18 cellular contexts compared by ENCODE assay signal in genomic region chr3:54196330-54196975, GRCh38.
"Had no signal": no experiment of that assay in that cellular context is flagged by ENCODE, and none has a peak within 500 bp of the region (broad histone marks: within the 10 kb centered on the region; RNA-seq: fewer than 3 reads in every experiment).

No MANE protein-coding gene starts in this region.

- H3K9me3 ChIP-seq: esophagus muscularis mucosa, gastroesophageal sphincter, heart left ventricle, left lung, lower lobe of right lung, mucosa of descending colon had no signal

- H3K27ac ChIP-seq: coronary artery, esophagus muscularis mucosa, foreskin keratinocyte, gastroesophageal sphincter, heart left ventricle, hepatocyte, left lung, lower lobe of right lung had no signal

- ATAC-seq: foreskin keratinocyte, gastroesophageal sphincter, heart left ventricle, left cardiac atrium, left lung, left ventricle myocardium superior, lower lobe of right lung, mucosa of descending colon had no signal

- H3K27me3 ChIP-seq: esophagus muscularis mucosa, foreskin keratinocyte, gastroesophageal sphincter, heart left ventricle, hepatocyte, left lung had no signal

- H2AFZ ChIP-seq: hepatocyte had no signal

- DNase-seq: dermis blood vessel endothelial cell; dorsolateral prefrontal cortex; effector CD4-positive, alpha-beta T cell; effector memory CD4-positive, alpha-beta T cell; foreskin keratinocyte; heart left ventricle; immature natural killer cell; left cardiac atrium; left lung; left ventricle myocardium superior; lower lobe of right lung; mesenchymal stem cell; mucosa of descending colon; naive B cell had no signal

- H3K4me2 ChIP-seq: hepatocyte had no signal

- H3K79me2 ChIP-seq: hepatocyte had no signal

- H3K4me3 ChIP-seq: coronary artery, dorsolateral prefrontal cortex, esophagus muscularis mucosa, gastroesophageal sphincter, heart left ventricle, hepatocyte, left lung, lower lobe of right lung, mucosa of descending colon had no signal

- H3K36me3 ChIP-seq: esophagus muscularis mucosa, gastroesophageal sphincter, heart left ventricle, left lung, lower lobe of right lung had no signal
